16 cellular contexts compared by ENCODE assay signal in the genomic region with DNA sequence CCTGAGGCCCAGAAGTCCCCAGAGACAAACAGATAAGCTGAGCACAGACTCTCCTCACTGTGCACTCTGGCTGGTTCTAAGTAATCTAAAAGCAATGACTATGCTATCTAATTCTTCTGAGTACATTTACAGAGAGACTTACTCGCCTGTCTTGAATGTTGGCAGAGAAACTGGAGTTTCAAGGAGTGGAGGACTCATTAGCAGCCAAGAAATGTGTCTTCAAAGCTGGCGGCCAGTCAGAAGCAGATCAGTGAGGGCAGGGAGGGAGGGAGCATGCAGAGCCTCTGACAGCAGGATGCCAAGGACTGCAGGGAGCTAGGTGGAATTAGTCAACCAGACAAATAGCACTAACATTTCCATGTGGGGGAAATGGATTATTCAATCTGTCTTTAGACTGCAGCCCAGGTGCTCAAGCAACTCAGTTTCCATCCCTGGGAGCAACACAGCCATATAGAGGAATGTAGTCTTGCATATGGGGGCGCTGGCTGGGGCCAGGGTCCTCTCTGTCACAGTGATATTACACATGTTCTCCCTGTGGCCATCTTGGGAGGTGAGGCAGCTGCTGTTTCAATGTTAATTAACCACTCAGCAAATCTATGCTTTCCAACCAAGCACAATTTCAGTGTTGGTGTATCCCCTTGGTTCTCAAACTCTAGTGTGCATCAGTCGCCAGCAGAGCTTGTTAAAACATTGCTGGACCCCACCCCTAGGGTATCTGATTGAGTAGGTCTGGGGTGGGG.
A peak's percentile ranks its signal among the peaks of the same experiment; 100 is the strongest.
DNase-seq lines count a peak whose midpoint lies in the region; ATAC-seq, FAIRE-seq and TF ChIP-seq lines count a peak whose summit lies in the region.
"Had no signal": no experiment of that assay in that cellular context is flagged by ENCODE, and none has a peak within 500 bp of the region (broad histone marks: within the 10 kb centered on the region; RNA-seq: fewer than 3 reads in every experiment).

No MANE protein-coding gene starts in this region.

- H3K36me3 Mint-ChIP-seq in activated CD4-positive, alpha-beta T cell treated with anti-CD3 and anti-CD28 coated beads, Interleukin-2, amount 10 ng/mL, durations not matched to agents 24 days and 14 days (ENCODE audit: low read depth): no peaks in the 10 kb centered on the region
- no peaks in the 10 kb centered on the region for H3K36me3 Mint-ChIP-seq in endodermal cell (ENCODE audit: low read depth)
- no peaks in the 10 kb centered on the region for H3K36me3 Mint-ChIP-seq in activated naive CD4-positive, alpha-beta T cell treated with anti-CD3 and anti-CD28 coated beads, Interleukin-2, amount 10 ng/mL, durations not matched to agents 7 days and 5 days
- no peaks in the 10 kb centered on the region for H3K36me3 Mint-ChIP-seq in stimulated activated memory B cell treated with anti-CD40 and anti-IgM and Interleukin-4, amounts not matched to agents 10 μg/mL and 1 μg/mL and 100 μg/mL, for 72 hours

- no peak overlapping the region for H3K27ac Mint-ChIP-seq in activated CD4-positive, alpha-beta T cell treated with anti-CD3 and anti-CD28 coated beads, Interleukin-2, amount 10 ng/mL, durations not matched to agents 24 days and 14 days
- H3K27ac Mint-ChIP-seq in endodermal cell: no peak overlapping the region
- H3K27ac Mint-ChIP-seq in activated naive CD4-positive, alpha-beta T cell treated with anti-CD3 and anti-CD28 coated beads, Interleukin-2, amount 10 ng/mL, durations not matched to agents 7 days and 5 days: no peak overlapping the region
- H3K27ac Mint-ChIP-seq in stimulated activated memory B cell treated with anti-CD40 and anti-IgM and Interleukin-4, amounts not matched to agents 10 μg/mL and 1 μg/mL and 100 μg/mL, for 72 hours: no peak overlapping the region

- no peak overlapping the region for H3K4me3 ChIP-seq in endodermal cell (ENCODE audit: low read length)
- H3K4me3 ChIP-seq: A549 had no signal

- peaks cover 2% of the 10 kb centered on the region for H3K27me3 Mint-ChIP-seq in activated CD4-positive, alpha-beta T cell treated with anti-CD3 and anti-CD28 coated beads, Interleukin-2, amount 10 ng/mL, durations not matched to agents 24 days and 14 days
- no peaks in the 10 kb centered on the region for H3K27me3 Mint-ChIP-seq in endodermal cell (ENCODE audit: insufficient read depth)
- no peaks in the 10 kb centered on the region for H3K27me3 Mint-ChIP-seq in activated naive CD4-positive, alpha-beta T cell treated with anti-CD3 and anti-CD28 coated beads, Interleukin-2, amount 10 ng/mL, durations not matched to agents 7 days and 5 days
- no peaks in the 10 kb centered on the region for H3K27me3 Mint-ChIP-seq in stimulated activated memory B cell treated with anti-CD40 and anti-IgM and Interleukin-4, amounts not matched to agents 10 μg/mL and 1 μg/mL and 100 μg/mL, for 72 hours

- no peak overlapping the region for H3K27ac ChIP-seq in endodermal cell (ENCODE audit: low read depth, low read length)
- H3K27ac ChIP-seq: A549 had no signal

- H3K4me1 Mint-ChIP-seq in activated CD4-positive, alpha-beta T cell treated with anti-CD3 and anti-CD28 coated beads, Interleukin-2, amount 10 ng/mL, durations not matched to agents 24 days and 14 days: no peaks in the 10 kb centered on the region
- H3K4me1 Mint-ChIP-seq in endodermal cell: peaks cover 14% of the 10 kb centered on the region
- no peaks in the 10 kb centered on the region for H3K4me1 Mint-ChIP-seq in activated naive CD4-positive, alpha-beta T cell treated with anti-CD3 and anti-CD28 coated beads, Interleukin-2, amount 10 ng/mL, durations not matched to agents 7 days and 5 days
- no peaks in the 10 kb centered on the region for H3K4me1 Mint-ChIP-seq in stimulated activated memory B cell treated with anti-CD40 and anti-IgM and Interleukin-4, amounts not matched to agents 10 μg/mL and 1 μg/mL and 100 μg/mL, for 72 hours
- H3K4me1 Mint-ChIP-seq: neural crest cell had no signal

- intact Hi-C loops in activated CD4-positive, alpha-beta T cell treated with anti-CD3 and anti-CD28 coated beads, Interleukin-2, amount 10 ng/mL, durations not matched to agents 24 days and 14 days (cut with micrococcal nuclease): no loop called here

- H3K9me3 Mint-ChIP-seq in activated CD4-positive, alpha-beta T cell treated with anti-CD3 and anti-CD28 coated beads, Interleukin-2, amount 10 ng/mL, durations not matched to agents 24 days and 14 days: no peaks in the 10 kb centered on the region
- peaks cover 13% of the 10 kb centered on the region for H3K9me3 Mint-ChIP-seq in endodermal cell
- H3K9me3 Mint-ChIP-seq in activated naive CD4-positive, alpha-beta T cell treated with anti-CD3 and anti-CD28 coated beads, Interleukin-2, amount 10 ng/mL, durations not matched to agents 7 days and 5 days: no peaks in the 10 kb centered on the region
- H3K9me3 Mint-ChIP-seq in stimulated activated memory B cell treated with anti-CD40 and anti-IgM and Interleukin-4, amounts not matched to agents 10 μg/mL and 1 μg/mL and 100 μg/mL, for 72 hours: peaks cover 4% of the 10 kb centered on the region
- H3K9me3 Mint-ChIP-seq: neural crest cell had no signal

- no peak overlapping the region for H3K4me3 Mint-ChIP-seq in activated CD4-positive, alpha-beta T cell treated with anti-CD3 and anti-CD28 coated beads, Interleukin-2, amount 10 ng/mL, durations not matched to agents 24 days and 14 days
- no peak overlapping the region for H3K4me3 Mint-ChIP-seq in endodermal cell
- no peak overlapping the region for H3K4me3 Mint-ChIP-seq in activated naive CD4-positive, alpha-beta T cell treated with anti-CD3 and anti-CD28 coated beads, Interleukin-2, amount 10 ng/mL, durations not matched to agents 7 days and 5 days
- no peak overlapping the region for H3K4me3 Mint-ChIP-seq in stimulated activated memory B cell treated with anti-CD40 and anti-IgM and Interleukin-4, amounts not matched to agents 10 μg/mL and 1 μg/mL and 100 μg/mL, for 72 hours
- H3K4me3 Mint-ChIP-seq: neural crest cell had no signal

- H3K27me3 ChIP-seq in endodermal cell (ENCODE audit: control insufficient read depth, insufficient read depth, low read length, poor library complexity, severe bottlenecking): no peaks in the 10 kb centered on the region

- H3K36me3 ChIP-seq in endodermal cell (ENCODE audit: control insufficient read depth, insufficient read depth, low read length): no peaks in the 10 kb centered on the region

- H3K4me1 ChIP-seq in endodermal cell (ENCODE audit: control insufficient read depth, insufficient read depth, low read length): no peaks in the 10 kb centered on the region
- H3K4me1 ChIP-seq: A549 had no signal

- no peak for ATAC-seq in stimulated activated memory B cell treated with anti-CD40 and anti-IgM and Interleukin-4, amounts not matched to agents 10 μg/mL and 1 μg/mL and 100 μg/mL, for 72 hours
- ATAC-seq in GM21786 (IDR thresholded peaks at IDR 0.05; ENCODE audit: unreplicated experiment): no peak
- ATAC-seq: A549; activated CD4-positive, CD25-positive, alpha-beta regulatory T cell treated with anti-CD3 and anti-CD28 coated beads, Interleukin-2, amount 50 U/mL, for 24 hours; left lobe of liver had no signal

- no peak for FAIRE-seq in urothelium cell line (lab: Jason Lieb, UNC)
- FAIRE-seq: A549 had no signal

- no peak for TF ChIP-seq CTCF in endodermal cell (conservative IDR thresholded peaks at IDR 0.05)

- H3K9ac ChIP-seq in endodermal cell (ENCODE audit: extremely low read depth, low read length, poor library complexity, severe bottlenecking): no peak overlapping the region

- WGBS in endodermal cell (ENCODE audit: insufficient coverage in 1 of 2, insufficient read length in 1 of 2), 2 experiments: 52 to 100% methylated on average over 1 to 4 of the region's 4 CpGs

- no peaks in the 10 kb centered on the region for H3K9me3 ChIP-seq in endodermal cell (ENCODE audit: control insufficient read depth, low read length)
- H3K9me3 ChIP-seq: A549 had no signal

- CTCF ChIA-PET in activated naive CD4-positive, alpha-beta T cell treated with anti-CD3 and anti-CD28 coated beads, Interleukin-2, amount 10 ng/mL, durations not matched to agents 7 days and 5 days (lab: Charles Lee): interaction anchor here (0.7 kb wide), 1 partner anchor 31 kb away, joined by 3 read pairs; no protein-coding TSS in a partner anchor

- peak; percentile 37 for DNase-seq in activated CD4-positive, alpha-beta T cell treated with anti-CD3 and anti-CD28 coated beads, Interleukin-2, amount 10 ng/mL, durations not matched to agents 24 days and 14 days
- DNase-seq in activated CD4-positive, alpha-beta T cell treated with anti-CD3 and anti-CD28 coated beads, Interleukin-2, amount 50 U/mL, for 48 hours: no peak
- DNase-seq in endodermal cell: peak; percentile 68
- peak; percentile 9 for DNase-seq in medulla oblongata (ENCODE audit: extremely low spot score)
- peak; percentile 13 for DNase-seq in urothelium cell line (ENCODE audit: low spot score)
- no peak for DNase-seq in activated naive CD4-positive, alpha-beta T cell treated with anti-CD3 and anti-CD28 coated beads, Interleukin-2, amount 10 ng/mL, durations not matched to agents 7 days and 5 days
- DNase-seq: activated T-cell treated with anti-CD3 and anti-CD28 coated beads for 4 hours; COR-L47; effector CD8-positive, alpha-beta T cell; NCI-H2171 treated with DMSO at 0.1 percent for 48 hours had no signal

Comparison
In these comparisons a context has a peak if more than half of its experiments do, and no peak if none do; other contexts are left out.
1. DNase-seq: peak in activated CD4-positive, alpha-beta T cell treated with anti-CD3 and anti-CD28 coated beads, Interleukin-2, amount 10 ng/mL, durations not matched to agents 24 days and 14 days (single experiment), endodermal cell (single experiment), medulla oblongata (single experiment) and urothelium cell line (single experiment); none in activated CD4-positive, alpha-beta T cell treated with anti-CD3 and anti-CD28 coated beads, Interleukin-2, amount 50 U/mL, for 48 hours (0 of 2) and activated naive CD4-positive, alpha-beta T cell treated with anti-CD3 and anti-CD28 coated beads, Interleukin-2, amount 10 ng/mL, durations not matched to agents 7 days and 5 days (single experiment).